ENCODE assay signal across 8 cellular contexts in genomic region chr10:87817291-87817872, GRCh38. TPM values are rescaled to one million over a fixed set of nuclear protein-coding genes. Genes with fewer than 3 reads are reported as not detected.
A peak's percentile ranks its signal among the peaks of the same experiment; 100 is the strongest.
DNase-seq lines count a peak whose midpoint lies in the region; ATAC-seq lines count a peak whose summit lies in the region.

No MANE protein-coding gene starts in this region.

- no peaks in the 10 kb centered on the region for H3K9me3 Mint-ChIP-seq in CD4-positive, CD25-positive, alpha-beta regulatory T cell
- no peaks in the 10 kb centered on the region for H3K9me3 Mint-ChIP-seq in activated naive CD4-positive, alpha-beta T cell treated with anti-CD3 and anti-CD28 coated beads, Interleukin-2, amount 50 U/mL, for 72 hours
- no peaks in the 10 kb centered on the region for H3K9me3 Mint-ChIP-seq in stimulated activated naive CD8-positive, alpha-beta T cell treated with anti-CD3 and anti-CD28 coated beads, Interleukin-15, Interleukin-2, amounts not matched to agents 100 ng/mL and 50 ng/mL, for 24 hours

- peaks cover 4% of the 10 kb centered on the region for H3K36me3 Mint-ChIP-seq in CD4-positive, CD25-positive, alpha-beta regulatory T cell
- peaks cover 10 to 14% of the 10 kb centered on the region in 2 donors for H3K36me3 Mint-ChIP-seq in activated naive CD4-positive, alpha-beta T cell treated with anti-CD3 and anti-CD28 coated beads, Interleukin-2, amount 50 U/mL, for 72 hours
- peaks cover 18% of the 10 kb centered on the region for H3K36me3 Mint-ChIP-seq in stimulated activated naive CD8-positive, alpha-beta T cell treated with anti-CD3 and anti-CD28 coated beads, Interleukin-15, Interleukin-2, amounts not matched to agents 100 ng/mL and 50 ng/mL, for 24 hours (ENCODE audit: low read depth)

- peak overlapping the region; percentile 91 for H3K27ac ChIP-seq in CD4-positive, CD25-positive, alpha-beta regulatory T cell (ENCODE audit: insufficient read depth, low read length, poor library complexity, severe bottlenecking)

- peaks cover 7% of the 10 kb centered on the region for H3K36me3 ChIP-seq in CD4-positive, CD25-positive, alpha-beta regulatory T cell (ENCODE audit: control insufficient read depth, insufficient read depth, low read length)

- H3K4me1 ChIP-seq in CD4-positive, CD25-positive, alpha-beta regulatory T cell (ENCODE audit: control insufficient read depth, insufficient read depth, low read length, poor library complexity, severe bottlenecking), result peaks cover 42% of the 10 kb centered on the region

- no peak for DNase-seq in CD4-positive, CD25-positive, alpha-beta regulatory T cell
- no peak for DNase-seq in activated naive CD4-positive, alpha-beta T cell treated with anti-CD3 and anti-CD28 coated beads, Interleukin-2, amount 50 U/mL, for 72 hours (ENCODE audit: low spot score in 2 of 2)
- DNase-seq in NCI-H2107 treated with DMSO at 0.1 percent for 48 hours (lab: John Stamatoyannopoulos, UW; ENCODE audit: unreplicated experiment) (no peak), NCI-H226 (no peak)

- H3K27ac Mint-ChIP-seq in CD4-positive, CD25-positive, alpha-beta regulatory T cell, result peak overlapping the region; percentile 95 to 99 (median 99)
- peak overlapping the region; percentile 98 to 99 for H3K27ac Mint-ChIP-seq in activated naive CD4-positive, alpha-beta T cell treated with anti-CD3 and anti-CD28 coated beads, Interleukin-2, amount 50 U/mL, for 72 hours
- peak overlapping the region; percentile 97 for H3K27ac Mint-ChIP-seq in stimulated activated naive CD8-positive, alpha-beta T cell treated with anti-CD3 and anti-CD28 coated beads, Interleukin-15, Interleukin-2, amounts not matched to agents 100 ng/mL and 50 ng/mL, for 24 hours

- H3K27me3 ChIP-seq in CD4-positive, CD25-positive, alpha-beta regulatory T cell (ENCODE audit: control insufficient read depth, insufficient read depth, low read length), result no peaks in the 10 kb centered on the region

- H3K4me3 ChIP-seq in CD4-positive, CD25-positive, alpha-beta regulatory T cell (ENCODE audit: low read depth, low read length), result peak overlapping the region; percentile 86
- H3K4me3 ChIP-seq in iPS-11a (ENCODE audit: low read depth, low read length), result peak overlapping the region; percentile 87

- peak overlapping the region; percentile 92 to 96 (median 94) for H3K4me3 Mint-ChIP-seq in CD4-positive, CD25-positive, alpha-beta regulatory T cell
- peak overlapping the region; percentile 91 for H3K4me3 Mint-ChIP-seq in stimulated activated naive CD8-positive, alpha-beta T cell treated with anti-CD3 and anti-CD28 coated beads, Interleukin-15, Interleukin-2, amounts not matched to agents 100 ng/mL and 50 ng/mL, for 24 hours

- peak in 1 of 2 donors; percentile 3 for ATAC-seq in CD4-positive, CD25-positive, alpha-beta regulatory T cell (ENCODE audit: low read depth in 2 of 2)
- ATAC-seq in GM19438 (IDR thresholded peaks at IDR 0.05; ENCODE audit: low read depth, unreplicated experiment) (peak; percentile 17), HG03565 (IDR thresholded peaks at IDR 0.05; ENCODE audit: unreplicated experiment) (peak; percentile 5)
- ATAC-seq in activated naive CD4-positive, alpha-beta T cell treated with anti-CD3 and anti-CD28 coated beads, Interleukin-2, amount 50 U/mL, for 72 hours, result peak; percentile 15 to 39

- H3K4me1 Mint-ChIP-seq in CD4-positive, CD25-positive, alpha-beta regulatory T cell, result peaks cover 28 to 55% (median 42%) of the 10 kb centered on the region in 4 donors
- H3K4me1 Mint-ChIP-seq in stimulated activated naive CD8-positive, alpha-beta T cell treated with anti-CD3 and anti-CD28 coated beads, Interleukin-15, Interleukin-2, amounts not matched to agents 100 ng/mL and 50 ng/mL, for 24 hours (ENCODE audit: low read depth), result peaks cover 33% of the 10 kb centered on the region

- no peaks in the 10 kb centered on the region for H3K9me3 ChIP-seq in CD4-positive, CD25-positive, alpha-beta regulatory T cell (ENCODE audit: control insufficient read depth in 2 of 2, low read length in 2 of 2)

- H3K27me3 Mint-ChIP-seq in CD4-positive, CD25-positive, alpha-beta regulatory T cell, result peaks cover 4% of the 10 kb centered on the region
- H3K27me3 Mint-ChIP-seq in stimulated activated naive CD8-positive, alpha-beta T cell treated with anti-CD3 and anti-CD28 coated beads, Interleukin-15, Interleukin-2, amounts not matched to agents 100 ng/mL and 50 ng/mL, for 24 hours, result no peaks in the 10 kb centered on the region

RNA-seq across cellular contexts. Expression of gene ATAD1, which starts 0.6 kb away (rescaled TPM):
- 33.1 TPM for total RNA-seq in CD4-positive, CD25-positive, alpha-beta regulatory T cell
- polyA plus RNA-seq in CD4-positive, CD25-positive, alpha-beta regulatory T cell, result 10 to 100 TPM; 31.5 to 50.1 (median 38.8) TPM
- total RNA-seq in activated naive CD4-positive, alpha-beta T cell treated with anti-CD3 and anti-CD28 coated beads, Interleukin-2, amount 50 U/mL, for 72 hours, result 10 to 100 TPM; 35.0 to 51.6 TPM

RNA-seq across cellular contexts. Expression of gene KLLN, which starts 46.0 kb away (rescaled TPM):
- total RNA-seq in CD4-positive, CD25-positive, alpha-beta regulatory T cell, result 0.54 TPM
- polyA plus RNA-seq in CD4-positive, CD25-positive, alpha-beta regulatory T cell, result under 1 TPM; 0.05 to 0.67 (median 0.17) TPM
- total RNA-seq in activated naive CD4-positive, alpha-beta T cell treated with anti-CD3 and anti-CD28 coated beads, Interleukin-2, amount 50 U/mL, for 72 hours, result under 1 TPM; 0.16 to 0.50 TPM

RNA-seq across cellular contexts. Expression of gene PTEN, which starts 46.0 kb away (rescaled TPM):
- 99.2 TPM for total RNA-seq in CD4-positive, CD25-positive, alpha-beta regulatory T cell
- polyA plus RNA-seq in CD4-positive, CD25-positive, alpha-beta regulatory T cell, result 10 to 100 TPM; 25.9 to 31.2 (median 28.5) TPM
- total RNA-seq in activated naive CD4-positive, alpha-beta T cell treated with anti-CD3 and anti-CD28 coated beads, Interleukin-2, amount 50 U/mL, for 72 hours, result 10 to 100 TPM; 36.6 to 54.3 TPM
